In the genomic region with DNA sequence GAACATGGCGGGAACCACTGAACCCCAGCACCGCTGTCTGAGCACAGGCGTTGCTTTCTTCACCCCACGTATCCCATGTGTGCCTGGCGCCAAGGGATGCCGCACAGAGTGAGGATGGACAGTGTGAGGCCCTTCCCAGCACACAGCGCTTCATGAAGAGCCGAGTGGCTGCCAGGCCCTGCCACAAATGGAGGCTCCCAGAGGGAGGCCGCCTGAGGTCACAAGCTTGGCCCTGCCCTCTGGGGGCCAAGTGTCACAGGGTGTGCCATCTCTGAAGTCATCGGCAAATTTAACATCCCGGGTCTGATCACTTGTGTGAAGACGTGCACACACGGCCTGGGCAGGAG, we compare ENCODE assay signal across 11 cellular contexts. TPM values are rescaled to one million over a fixed set of nuclear protein-coding genes. Genes with fewer than 3 reads are reported as not detected.
DNase-seq lines count a peak whose midpoint lies in the region; ATAC-seq and TF ChIP-seq lines count a peak whose summit lies in the region.
"Had no signal": no experiment of that assay in that cellular context is flagged by ENCODE, and none has a peak within 500 bp of the region (broad histone marks: within the 10 kb centered on the region; RNA-seq: fewer than 3 reads in every experiment).

No MANE protein-coding gene starts in this region.

- H3K9me3 ChIP-seq in A673 (ENCODE audit: low read depth, low read length, poor library complexity, severe bottlenecking) (no peaks in the 10 kb centered on the region), HEK293 (ENCODE audit: control insufficient read depth, insufficient read depth, low read depth, low read length) (no peaks in the 10 kb centered on the region), BE2C (no peaks in the 10 kb centered on the region)

- ATAC-seq in natural killer cell treated with Interleukin-12 subunit alpha and Interleukin-12 subunit beta and Interleukin-15 and Interleukin-18, amount 100 ng/mL, for 72 hours, result no peak
- no peak for ATAC-seq in GM21529 (IDR thresholded peaks at IDR 0.05; ENCODE audit: unreplicated experiment)
- no peak for ATAC-seq in GM19397 (IDR thresholded peaks at IDR 0.05; ENCODE audit: unreplicated experiment)
- ATAC-seq: CD8-positive, alpha-beta T cell had no signal

- no peak for DNase-seq in A673 (ENCODE audit: low spot score)
- no peak for DNase-seq in chondrocyte (ENCODE audit: low spot score)
- DNase-seq in natural killer cell treated with Interleukin-12 subunit alpha and Interleukin-12 subunit beta and Interleukin-15 and Interleukin-18, amount 100 ng/mL, for 72 hours (ENCODE audit: low spot score), result no peak
- DNase-seq in AG08395 (ENCODE audit: low spot score), result no peak
- no peak for DNase-seq in BE2C
- DNase-seq: amniotic stem cell; CD8-positive, alpha-beta T cell; NCI-H82 had no signal

- TF ChIP-seq CTCF in A673 (conservative IDR thresholded peaks at IDR 0.05; ENCODE audit: low read depth, low read length) (no peak), HEK293 (tag by site-specific recombination; IDR thresholded peaks at IDR 0.05) (no peak), chondrocyte (IDR thresholded peaks at IDR 0.05) (no peak), BE2C (IDR thresholded peaks at IDR 0.05; ENCODE audit: low read depth, low read length) (no peak)

- no peaks in the 10 kb centered on the region for H3K9me3 Mint-ChIP-seq in chondrocyte (ENCODE audit: low read depth)
- H3K9me3 Mint-ChIP-seq in natural killer cell treated with Interleukin-12 subunit alpha and Interleukin-12 subunit beta and Interleukin-15 and Interleukin-18, amount 100 ng/mL, for 72 hours, result no peaks in the 10 kb centered on the region
- H3K9me3 Mint-ChIP-seq: CD8-positive, alpha-beta T cell had no signal

- H3K36me3 ChIP-seq in A673 (ENCODE audit: insufficient read depth, low read length, poor library complexity, severe bottlenecking) (peaks cover 21% of the 10 kb centered on the region), HEK293 (ENCODE audit: control insufficient read depth in 2 of 2, insufficient read depth in 1 of 2, low read length in 2 of 2) (peaks cover 9 to 48% of the 10 kb centered on the region in 2 experiments; a peak in 2 of 3 replicates), BE2C (peaks cover 38% of the 10 kb centered on the region)

- H3K27ac Mint-ChIP-seq in chondrocyte (ENCODE audit: unreplicated experiment), result peak overlapping the region; percentile 65
- H3K27ac Mint-ChIP-seq in natural killer cell treated with Interleukin-12 subunit alpha and Interleukin-12 subunit beta and Interleukin-15 and Interleukin-18, amount 100 ng/mL, for 72 hours, result peak overlapping the region; percentile 93

- POLR2A ChIA-PET in A673 (lab: Charles Lee; ENCODE audit: low non-redundant PET), result no interaction called here
- POLR2A ChIA-PET in HEK293 (lab: Yijun Ruan, JAX), result interaction anchor here (0.8 to 1.0 kb wide), 2 partner anchors 25 to 104 kb away, joined by 3 to 5 read pairs; partner anchors contain the start of gene MPND

- H3K4me3 Mint-ChIP-seq in chondrocyte (ENCODE audit: unreplicated experiment), result no peak overlapping the region
- H3K4me3 Mint-ChIP-seq in natural killer cell treated with Interleukin-12 subunit alpha and Interleukin-12 subunit beta and Interleukin-15 and Interleukin-18, amount 100 ng/mL, for 72 hours, result no peak overlapping the region

- H3K36me3 Mint-ChIP-seq in chondrocyte (ENCODE audit: low read depth), result no peaks in the 10 kb centered on the region
- no peaks in the 10 kb centered on the region for H3K36me3 Mint-ChIP-seq in natural killer cell treated with Interleukin-12 subunit alpha and Interleukin-12 subunit beta and Interleukin-15 and Interleukin-18, amount 100 ng/mL, for 72 hours

- intact Hi-C loops in A673 (cut with micrococcal nuclease; ENCODE audit: unreplicated experiment), result no loop called here

- peaks cover 41% of the 10 kb centered on the region for H3K4me1 Mint-ChIP-seq in chondrocyte (ENCODE audit: low read depth)
- peaks cover 24 to 30% of the 10 kb centered on the region in 2 donors for H3K4me1 Mint-ChIP-seq in natural killer cell treated with Interleukin-12 subunit alpha and Interleukin-12 subunit beta and Interleukin-15 and Interleukin-18, amount 100 ng/mL, for 72 hours (ENCODE audit: low read depth in 2 of 2)

- H3K27me3 ChIP-seq in A673 (replicated peaks; ENCODE audit: insufficient read depth, low read depth, low read length, poor library complexity), result no peaks in the 10 kb centered on the region
- no peaks in the 10 kb centered on the region for H3K27me3 ChIP-seq in BE2C

- H3K27ac ChIP-seq in A673 (ENCODE audit: low read depth, low read length, poor library complexity, severe bottlenecking) (peak overlapping the region; percentile 54), HEK293 (ENCODE audit: extremely low read depth, low read depth, low read length) (no peak overlapping the region)

- BruUV-seq in A673 (replicated peaks; lab: Mats Ljungman, UMichigan), result no TSS peak

- CTCF ChIA-PET in A673 (lab: Charles Lee) (no interaction called here), HEK293 (lab: Yijun Ruan, JAX) (interaction anchor here (3.9 to 4.7 kb wide), 2 partner anchors 15 to 100 kb away, joined by 14 to 19 read pairs; no protein-coding TSS in a partner anchor)

- H3K4me3 ChIP-seq in A673 (ENCODE audit: low read depth, low read length, poor library complexity, severe bottlenecking) (no peak overlapping the region), HEK293 (ENCODE audit: low read depth, low read length) (no peak overlapping the region), BE2C (ENCODE audit: low read depth, low read length) (no peak overlapping the region)

- no peaks in the 10 kb centered on the region for H3K27me3 Mint-ChIP-seq in chondrocyte (ENCODE audit: low read depth)
- H3K27me3 Mint-ChIP-seq in natural killer cell treated with Interleukin-12 subunit alpha and Interleukin-12 subunit beta and Interleukin-15 and Interleukin-18, amount 100 ng/mL, for 72 hours, result no peaks in the 10 kb centered on the region

- H3K4me1 ChIP-seq in A673 (ENCODE audit: insufficient read depth, low read length, poor library complexity, severe bottlenecking) (peaks cover 10% of the 10 kb centered on the region), HEK293 (ENCODE audit: control insufficient read depth, insufficient read depth, low read length) (0 out of 2 replicates have a peak, but pooled peaks cover 5% of the 10 kb centered on the region), BE2C (peaks cover 8% of the 10 kb centered on the region)

TF ChIP-seq in HEK293, 187 proteins besides CTCF, POLR2A, EP300 and RAD21:
- TF ChIP-seq ZNF148 (tag by site-specific recombination; IDR thresholded peaks at IDR 0.05; ENCODE audit: borderline replicate concordance) (no peak), KLF1 (tag by site-specific recombination; IDR thresholded peaks at IDR 0.05) (0 out of 2 replicates have a peak, but pooled peaks have one; percentile 9), ZNF202 (tag by site-specific recombination; IDR thresholded peaks at IDR 0.05; ENCODE audit: borderline replicate concordance) (no peak), TCF7L2 (IDR thresholded peaks at IDR 0.05; ENCODE audit: borderline replicate concordance, low read depth, low read length) (no peak), ZIC2 (tag by site-specific recombination; IDR thresholded peaks at IDR 0.05) (0 out of 2 replicates have a peak, but pooled peaks have one; percentile 9)
TF ChIP-seq in HEK293: peak in this region for 2.

RNA-seq across cellular contexts. Expression of gene MPND, which starts 24.4 kb away (rescaled TPM):
- total RNA-seq in A673 (2021) (22.6 and 26.3 TPM in 2 replicates), chondrocyte (13.6 to 14.9 TPM (median 14.1 TPM) in 3 replicates)
- total RNA-seq in natural killer cell treated with Interleukin-12 subunit alpha and Interleukin-12 subunit beta and Interleukin-15 and Interleukin-18, amount 100 ng/mL, for 72 hours, result 10 to 100 TPM; 28.3 to 73.5 TPM
- polyA plus RNA-seq in BE2C (2012; ENCODE audit: insufficient read depth, insufficient read length, low read depth), result 43.6 TPM

RNA-seq across cellular contexts. Expression of gene STAP2, which starts 29.1 kb away (rescaled TPM):
- total RNA-seq in A673 (2021) (2.0 and 3.0 TPM in 2 replicates), chondrocyte (0.85 to 2.0 TPM (median 1.0 TPM) in 3 replicates)
- total RNA-seq in natural killer cell treated with Interleukin-12 subunit alpha and Interleukin-12 subunit beta and Interleukin-15 and Interleukin-18, amount 100 ng/mL, for 72 hours, result 10 to 100 TPM in 1 of 2 donors, 1 to 10 TPM in 1; 7.3 to 12.8 TPM
- polyA plus RNA-seq in BE2C (2012; ENCODE audit: insufficient read depth, insufficient read length, low read depth), result 1.5 TPM

RNA-seq across cellular contexts. Expression of gene SH3GL1, which starts 32.6 kb away (rescaled TPM):
- total RNA-seq in A673 (2021), result 100 and 108 TPM in 2 replicates
- 96.3 to 103 TPM (median 96.6 TPM) in 3 replicates for total RNA-seq in chondrocyte
- 10 to 100 TPM; 47.0 to 50.8 TPM for total RNA-seq in natural killer cell treated with Interleukin-12 subunit alpha and Interleukin-12 subunit beta and Interleukin-15 and Interleukin-18, amount 100 ng/mL, for 72 hours
- 132 TPM for polyA plus RNA-seq in BE2C (2012; ENCODE audit: insufficient read depth, insufficient read length, low read depth)

RNA-seq across cellular contexts. Expression of gene CHAF1A, which starts 34.7 kb away (rescaled TPM):
- 115 and 119 TPM in 2 replicates for total RNA-seq in A673 (2021)
- 6.6 to 20.5 TPM (median 7.1 TPM) in 3 replicates for total RNA-seq in chondrocyte
- 100 to 1,000 TPM in 1 of 2 donors, 10 to 100 TPM in 1; 54.6 to 125 TPM for total RNA-seq in natural killer cell treated with Interleukin-12 subunit alpha and Interleukin-12 subunit beta and Interleukin-15 and Interleukin-18, amount 100 ng/mL, for 72 hours
- polyA plus RNA-seq in BE2C (2012; ENCODE audit: insufficient read depth, insufficient read length, low read depth), result 12.6 TPM
